8 cellular contexts compared by ENCODE assay signal in the genomic region with DNA sequence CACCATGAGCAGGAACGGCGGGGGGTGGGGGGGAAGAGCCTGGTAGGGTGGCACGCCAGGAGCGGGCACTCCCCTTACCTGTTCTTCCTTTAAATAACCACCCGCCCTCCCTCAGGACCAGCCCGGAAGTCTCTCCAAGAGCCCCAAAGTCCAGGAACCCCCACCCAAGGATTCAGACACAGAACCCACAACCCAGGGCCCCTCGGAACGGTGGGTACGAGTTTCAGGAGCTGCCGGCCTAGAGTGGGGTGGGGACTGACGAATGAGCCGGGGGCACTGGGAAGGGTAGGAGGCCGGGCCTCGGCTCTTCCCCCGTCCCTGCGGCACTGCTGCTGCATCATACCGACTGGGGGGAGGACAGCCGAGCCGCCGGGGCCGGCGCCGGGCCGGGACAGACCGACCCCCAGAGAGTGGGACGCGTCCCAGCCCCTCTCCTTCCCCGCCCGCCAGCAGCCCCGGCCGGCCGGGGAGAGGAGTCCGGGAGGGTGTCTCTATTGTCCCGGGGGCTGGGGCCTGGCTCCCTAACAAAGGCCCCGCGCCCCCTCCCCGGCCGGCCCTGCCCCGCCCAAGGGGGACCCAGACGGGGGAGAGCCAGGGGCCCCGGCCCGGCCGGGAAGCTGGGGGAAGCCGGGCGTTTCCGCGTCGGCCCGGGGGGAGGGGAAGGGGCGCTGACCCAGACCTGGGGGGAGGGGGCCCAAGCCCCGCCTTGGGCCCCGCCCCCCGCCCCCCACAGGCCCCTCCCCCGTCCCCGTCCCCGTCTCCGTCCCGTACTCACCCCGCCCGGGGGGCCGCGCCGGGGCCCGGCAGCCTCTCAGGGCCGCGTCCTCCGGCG. TPM values are rescaled to one million over a fixed set of nuclear protein-coding genes. Genes with fewer than 3 reads are reported as not detected.
DNase-seq lines count a peak whose midpoint lies in the region; ATAC-seq, FAIRE-seq and TF ChIP-seq lines count a peak whose summit lies in the region.

No MANE protein-coding gene starts in this region.

- H3K27ac ChIP-seq in KOPT-K1 (ENCODE audit: low read depth, low read length, poor library complexity, severe bottlenecking) (peak overlapping the region; percentile 95), WERI-Rb-1 (peak overlapping the region; percentile 93), kidney (ENCODE audit: low read depth in 2 of 2, low read length in 2 of 2) (peak overlapping the region; percentile 91 to 95)

- no peak for TF ChIP-seq CTCF in WERI-Rb-1 (IDR thresholded peaks at IDR 0.05; ENCODE audit: low read depth, low read length)
- TF ChIP-seq CTCF in kidney (IDR thresholded peaks at IDR 0.05; ENCODE audit: borderline replicate concordance, extremely low read depth, insufficient read depth): no peak

- peaks cover 24% of the 10 kb centered on the region for H3K36me3 ChIP-seq in ES-I3 (ENCODE audit: insufficient read depth, low read length)
- peaks cover 36% of the 10 kb centered on the region for H3K36me3 ChIP-seq in KOPT-K1 (ENCODE audit: insufficient read depth, low read length)
- H3K36me3 ChIP-seq in WERI-Rb-1: peaks cover 40% of the 10 kb centered on the region
- H3K36me3 ChIP-seq in kidney (ENCODE audit: control insufficient read depth in 1 of 2, insufficient read depth in 2 of 2, low read length in 2 of 2): peaks cover 14 to 28% of the 10 kb centered on the region in 2 donors

- peak overlapping the region; percentile 79 for H3K9ac ChIP-seq in ES-I3 (ENCODE audit: low read depth, low read length)
- H3K9ac ChIP-seq in kidney (ENCODE audit: low read length in 2 of 2): peak overlapping the region; percentile 72 to 87

- intact Hi-C loops in kidney (cut with DNase I): no loop called here

- peak; percentile 17 for ATAC-seq in GM21723 (IDR thresholded peaks at IDR 0.05; ENCODE audit: unreplicated experiment)

- no peak for FAIRE-seq in kidney (lab: Jason Lieb, UNC)

- H3K4me3 ChIP-seq in WERI-Rb-1 (ENCODE audit: low read depth, low read length) (peak overlapping the region; percentile 87), kidney (ENCODE audit: low read length in 2 of 2) (peak overlapping the region; percentile 61 to 87)

- H3K4me1 ChIP-seq in ES-I3 (ENCODE audit: insufficient read depth, low read length): peaks cover 7% of the 10 kb centered on the region
- H3K4me1 ChIP-seq in kidney (ENCODE audit: control insufficient read depth in 1 of 2, insufficient read depth in 1 of 2, low read depth in 1 of 2, low read length in 2 of 2): peaks cover 11 to 12% of the 10 kb centered on the region in 2 donors

- no peaks in the 10 kb centered on the region for H3K9me3 ChIP-seq in ES-I3 (ENCODE audit: control insufficient read depth, insufficient read depth, low read length)
- H3K9me3 ChIP-seq in KOPT-K1 (ENCODE audit: insufficient read depth, low read length, poor library complexity, severe bottlenecking): no peaks in the 10 kb centered on the region
- no peaks in the 10 kb centered on the region for H3K9me3 ChIP-seq in WERI-Rb-1 (ENCODE audit: severe bottlenecking)
- H3K9me3 ChIP-seq in kidney (ENCODE audit: control insufficient read depth in 1 of 2, low read length in 2 of 2): no peaks in the 10 kb centered on the region

- H3K27me3 ChIP-seq in WERI-Rb-1 (ENCODE audit: insufficient read depth, low read depth, severe bottlenecking): no peaks in the 10 kb centered on the region

- DNase-seq in WERI-Rb-1 (peak; percentile 67), kidney (peak; percentile 92), NCI-H2107 treated with DMSO at 0.1 percent for 48 hours (lab: John Stamatoyannopoulos, UW; ENCODE audit: unreplicated experiment) (no peak)
- DNase-seq in central memory CD4-positive, alpha-beta T cell: peak; percentile 51
- DNase-seq in stimulated activated CD4-positive, alpha-beta T cell treated with anti-CD3 and anti-CD28 coated beads, Interleukin-15, amount 100 ng/mL, for 24 hours: peak; percentile 68

RNA-seq across cellular contexts. Expression of a gene that starts 0.7 kb away (rescaled TPM):
- 64.8 TPM for total RNA-seq in kidney
- polyA plus RNA-seq in kidney (ENCODE audit: insufficient read depth, low read depth, low replicate concordance): 20.0 TPM

RNA-seq across cellular contexts. Expression of a gene that starts 12.2 kb away (rescaled TPM):
- 37.7 TPM for total RNA-seq in kidney
- polyA plus RNA-seq in kidney (ENCODE audit: insufficient read depth, low read depth, low replicate concordance): 39.2 TPM

RNA-seq across cellular contexts. Expression of a gene that starts 20.5 kb away (rescaled TPM):
- total RNA-seq in kidney: 98.8 TPM
- 46.1 TPM for polyA plus RNA-seq in kidney (ENCODE audit: insufficient read depth, low read depth, low replicate concordance)

RNA-seq across cellular contexts. Expression of a gene that starts 28.4 kb away (rescaled TPM):
- total RNA-seq in kidney: 0.25 TPM
- polyA plus RNA-seq in kidney (ENCODE audit: insufficient read depth, low read depth, low replicate concordance): 0.90 TPM

RNA-seq across cellular contexts. Expression of a gene that starts 57.2 kb away (rescaled TPM):
- total RNA-seq in kidney: 0.88 TPM
- polyA plus RNA-seq in kidney (ENCODE audit: insufficient read depth, low read depth, low replicate concordance): 0.17 TPM
